In genomic region chr17:7684856-7685532, GRCh38 we compare ENCODE assay signal across 1 cellular context.
A peak's percentile ranks its signal among the peaks of the same experiment; 100 is the strongest.
TF ChIP-seq lines count a peak whose summit lies in the region.

No MANE protein-coding gene starts in this region.

TF ChIP-seq in K562, 482 proteins besides CTCF, POLR2A, EP300 and RAD21:
- TF ChIP-seq SAP30 (IDR thresholded peaks at IDR 0.05; ENCODE audit: borderline replicate concordance, insufficient read depth, low read depth, low read length, poor library complexity, severe bottlenecking) (peak; percentile 5), CBX2 (IDR thresholded peaks at IDR 0.05; ENCODE audit: insufficient read depth, low read length, poor library complexity, severe bottlenecking) (no peak), RBBP5 (IDR thresholded peaks at IDR 0.05; ENCODE audit: borderline replicate concordance, insufficient read depth, low read length, poor library complexity, severe bottlenecking) (peak; percentile 11), ZBTB7A (IDR thresholded peaks at IDR 0.05; ENCODE audit: borderline replicate concordance, control insufficient read depth, low read depth, low read length) (no peak), BRD4 (IDR thresholded peaks at IDR 0.05) (0 out of 2 replicates have a peak, but pooled peaks have one; percentile 10), RAD51 (IDR thresholded peaks at IDR 0.05; ENCODE audit: borderline replicate concordance, low read depth) (no peak)
- TF ChIP-seq, protein P1, sequence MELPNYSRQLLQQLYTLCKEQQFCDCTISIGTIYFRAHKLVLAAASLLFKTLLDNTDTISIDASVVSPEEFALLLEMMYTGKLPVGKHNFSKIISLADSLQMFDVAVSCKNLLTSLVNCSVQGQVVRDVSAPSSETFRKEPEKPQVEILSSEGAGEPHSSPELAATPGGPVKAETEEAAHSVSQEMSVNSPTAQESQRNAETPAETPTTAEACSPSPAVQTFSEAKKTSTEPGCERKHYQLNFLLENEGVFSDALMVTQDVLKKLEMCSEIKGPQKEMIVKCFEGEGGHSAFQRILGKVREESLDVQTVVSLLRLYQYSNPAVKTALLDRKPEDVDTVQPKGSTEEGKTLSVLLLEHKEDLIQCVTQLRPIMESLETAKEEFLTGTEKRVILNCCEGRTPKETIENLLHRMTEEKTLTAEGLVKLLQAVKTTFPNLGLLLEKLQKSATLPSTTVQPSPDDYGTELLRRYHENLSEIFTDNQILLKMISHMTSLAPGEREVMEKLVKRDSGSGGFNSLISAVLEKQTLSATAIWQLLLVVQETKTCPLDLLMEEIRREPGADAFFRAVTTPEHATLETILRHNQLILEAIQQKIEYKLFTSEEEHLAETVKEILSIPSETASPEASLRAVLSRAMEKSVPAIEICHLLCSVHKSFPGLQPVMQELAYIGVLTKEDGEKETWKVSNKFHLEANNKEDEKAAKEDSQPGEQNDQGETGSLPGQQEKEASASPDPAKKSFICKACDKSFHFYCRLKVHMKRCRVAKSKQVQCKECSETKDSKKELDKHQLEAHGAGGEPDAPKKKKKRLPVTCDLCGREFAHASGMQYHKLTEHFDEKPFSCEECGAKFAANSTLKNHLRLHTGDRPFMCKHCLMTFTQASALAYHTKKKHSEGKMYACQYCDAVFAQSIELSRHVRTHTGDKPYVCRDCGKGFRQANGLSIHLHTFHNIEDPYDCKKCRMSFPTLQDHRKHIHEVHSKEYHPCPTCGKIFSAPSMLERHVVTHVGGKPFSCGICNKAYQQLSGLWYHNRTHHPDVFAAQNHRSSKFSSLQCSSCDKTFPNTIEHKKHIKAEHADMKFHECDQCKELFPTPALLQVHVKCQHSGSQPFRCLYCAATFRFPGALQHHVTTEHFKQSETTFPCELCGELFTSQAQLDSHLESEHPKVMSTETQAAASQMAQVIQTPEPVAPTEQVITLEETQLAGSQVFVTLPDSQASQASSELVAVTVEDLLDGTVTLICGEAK (IDR thresholded peaks at IDR 0.05): 0 out of 2 replicates have a peak, but pooled peaks have one; percentile 32
- TF ChIP-seq, protein P1 (CRISPR knock-in tag; IDR thresholded peaks at IDR 0.05): no peak
- TF ChIP-seq, protein P2, sequence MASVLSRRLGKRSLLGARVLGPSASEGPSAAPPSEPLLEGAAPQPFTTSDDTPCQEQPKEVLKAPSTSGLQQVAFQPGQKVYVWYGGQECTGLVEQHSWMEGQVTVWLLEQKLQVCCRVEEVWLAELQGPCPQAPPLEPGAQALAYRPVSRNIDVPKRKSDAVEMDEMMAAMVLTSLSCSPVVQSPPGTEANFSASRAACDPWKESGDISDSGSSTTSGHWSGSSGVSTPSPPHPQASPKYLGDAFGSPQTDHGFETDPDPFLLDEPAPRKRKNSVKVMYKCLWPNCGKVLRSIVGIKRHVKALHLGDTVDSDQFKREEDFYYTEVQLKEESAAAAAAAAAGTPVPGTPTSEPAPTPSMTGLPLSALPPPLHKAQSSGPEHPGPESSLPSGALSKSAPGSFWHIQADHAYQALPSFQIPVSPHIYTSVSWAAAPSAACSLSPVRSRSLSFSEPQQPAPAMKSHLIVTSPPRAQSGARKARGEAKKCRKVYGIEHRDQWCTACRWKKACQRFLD (CRISPR knock-in tag; IDR thresholded peaks at IDR 0.05): peak; percentile 49; the same call in 1 of the 2 replicates
